28 cellular contexts compared by ENCODE assay signal in the genomic region with DNA sequence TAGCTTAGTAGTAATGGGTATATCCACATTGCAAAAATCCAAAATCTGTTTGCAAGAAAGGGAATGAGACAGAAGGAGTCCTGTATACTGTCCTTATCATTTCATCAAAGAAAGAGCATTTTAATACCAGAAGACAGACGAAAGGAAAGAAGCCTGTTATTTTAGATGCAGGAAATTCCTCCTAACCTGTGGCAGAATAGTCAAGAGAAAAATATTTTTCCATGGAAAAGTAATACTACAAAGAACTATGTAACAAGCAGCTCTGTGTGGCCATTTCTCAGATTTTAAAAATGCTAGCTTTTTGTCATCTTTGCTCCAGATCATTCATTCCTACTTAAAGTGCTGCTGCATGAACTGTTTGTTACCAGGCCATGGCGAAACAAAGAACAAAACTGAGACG.
"Had no signal": no experiment of that assay in that cellular context is flagged by ENCODE, and none has a peak within 500 bp of the region (broad histone marks: within the 10 kb centered on the region; RNA-seq: fewer than 3 reads in every experiment).

No MANE protein-coding gene starts in this region.

- FAIRE-seq: small intestine, urothelium cell line had no signal

- H3K27me3 ChIP-seq: neural progenitor cell, ovary, right lobe of liver, sigmoid colon, stomach, thyroid gland, tibial nerve, upper lobe of right lung had no signal

- H3K27ac ChIP-seq: neural progenitor cell, ovary, parathyroid adenoma, psoas muscle, right lobe of liver, thoracic aorta, thyroid gland, upper lobe of right lung had no signal

- H2AFZ ChIP-seq: neural progenitor cell, parathyroid adenoma had no signal

- H3K4me2 ChIP-seq: neural progenitor cell had no signal

- H3K4me3 Mint-ChIP-seq: naive B cell; naive thymus-derived CD8-positive, alpha-beta T cell; natural killer cell treated with Interleukin-12 subunit alpha and Interleukin-12 subunit beta and Interleukin-15 and Interleukin-18, amount 100 ng/mL, for 72 hours; neural progenitor cell; stimulated activated effector memory CD8-positive, alpha-beta T cell treated with anti-CD3 and anti-CD28 coated beads, Interleukin-12 subunit alpha, Interleukin-12 subunit beta, amount 100 ng/mL, for 72 hours; stimulated activated naive B cell treated with anti-CD40 and anti-IgM and Interleukin-4, amounts not matched to agents 10 μg/mL and 1 μg/mL and 100 μg/mL, for 72 hours; stimulated activated naive CD8-positive, alpha-beta T cell treated with anti-CD3 and anti-CD28 coated beads, Interleukin-15, Interleukin-2, amounts not matched to agents 100 ng/mL and 50 ng/mL, for 24 hours; type B pancreatic cell had no signal

- H3K9me3 Mint-ChIP-seq: naive B cell; naive thymus-derived CD8-positive, alpha-beta T cell; natural killer cell treated with Interleukin-12 subunit alpha and Interleukin-12 subunit beta and Interleukin-15 and Interleukin-18, amount 100 ng/mL, for 72 hours; neural progenitor cell; stimulated activated effector memory CD8-positive, alpha-beta T cell treated with anti-CD3 and anti-CD28 coated beads, Interleukin-12 subunit alpha, Interleukin-12 subunit beta, amount 100 ng/mL, for 72 hours; stimulated activated naive B cell treated with anti-CD40 and anti-IgM and Interleukin-4, amounts not matched to agents 10 μg/mL and 1 μg/mL and 100 μg/mL, for 72 hours; stimulated activated naive CD8-positive, alpha-beta T cell treated with anti-CD3 and anti-CD28 coated beads, Interleukin-15, Interleukin-2, amounts not matched to agents 100 ng/mL and 50 ng/mL, for 24 hours; type B pancreatic cell had no signal

- H3K4me1 ChIP-seq: parathyroid adenoma, psoas muscle, right lobe of liver, upper lobe of right lung had no signal

- H3K9me3 ChIP-seq: ovary, psoas muscle, right lobe of liver, sigmoid colon, stomach, thoracic aorta, thyroid gland, tibial nerve, upper lobe of right lung had no signal

- ATAC-seq: naive thymus-derived CD8-positive, alpha-beta T cell; natural killer cell treated with Interleukin-12 subunit alpha and Interleukin-12 subunit beta and Interleukin-15 and Interleukin-18, amount 100 ng/mL, for 72 hours; psoas muscle; stimulated activated effector memory CD8-positive, alpha-beta T cell treated with anti-CD3 and anti-CD28 coated beads, Interleukin-12 subunit alpha, Interleukin-12 subunit beta, amount 100 ng/mL, for 72 hours; stimulated activated naive B cell treated with anti-CD40 and anti-IgM and Interleukin-4, amounts not matched to agents 10 μg/mL and 1 μg/mL and 100 μg/mL, for 72 hours; upper lobe of right lung had no signal

- H3K4me3 ChIP-seq: neural progenitor cell, ovary, psoas muscle, right lobe of liver, sigmoid colon, stomach, thoracic aorta, thyroid gland, tibial nerve, upper lobe of right lung had no signal

- H3K9ac ChIP-seq: neural progenitor cell, parathyroid adenoma had no signal

- H3K27ac Mint-ChIP-seq: naive B cell; natural killer cell treated with Interleukin-12 subunit alpha and Interleukin-12 subunit beta and Interleukin-15 and Interleukin-18, amount 100 ng/mL, for 72 hours; neural progenitor cell; progenitor cell of endocrine pancreas; stimulated activated effector memory CD8-positive, alpha-beta T cell treated with anti-CD3 and anti-CD28 coated beads, Interleukin-12 subunit alpha, Interleukin-12 subunit beta, amount 100 ng/mL, for 72 hours; stimulated activated naive B cell treated with anti-CD40 and anti-IgM and Interleukin-4, amounts not matched to agents 10 μg/mL and 1 μg/mL and 100 μg/mL, for 72 hours; stimulated activated naive CD8-positive, alpha-beta T cell treated with anti-CD3 and anti-CD28 coated beads, Interleukin-15, Interleukin-2, amounts not matched to agents 100 ng/mL and 50 ng/mL, for 24 hours had no signal

- DNase-seq: naive B cell; naive thymus-derived CD8-positive, alpha-beta T cell; ovary; posterior cingulate gyrus; psoas muscle; right cardiac atrium; right lobe of liver; sigmoid colon; small intestine; stimulated activated CD4-positive, alpha-beta T cell treated with anti-CD3 and anti-CD28 coated beads, Interleukin-15, amount 100 ng/mL, for 24 hours; stimulated activated CD4-positive, alpha-beta T cell treated with anti-CD3 and anti-CD28 coated beads, Interleukin-2, amount 100 ng/mL, for 24 hours; stimulated activated CD4-positive, alpha-beta T cell treated with anti-CD3 and anti-CD28 coated beads, Interleukin-2, amount 100 ng/mL, for 48 hours; stimulated activated CD4-positive, alpha-beta T cell treated with anti-CD3 and anti-CD28 coated beads, Interleukin-4, amount 100 ng/mL, for 24 hours; stimulated activated naive B cell treated with anti-CD40 and anti-IgM and Interleukin-4, amounts not matched to agents 10 μg/mL and 1 μg/mL and 100 μg/mL, for 72 hours; stimulated activated naive CD4-positive, alpha-beta T cell treated with Interleukin-2 at 50 U/mL for 16 hours; stomach; thyroid gland; upper lobe of right lung had no signal

- H3K36me3 ChIP-seq: neural progenitor cell, ovary, right lobe of liver, thoracic aorta had no signal

- H3K27me3 Mint-ChIP-seq: naive B cell; naive thymus-derived CD8-positive, alpha-beta T cell; natural killer cell treated with Interleukin-12 subunit alpha and Interleukin-12 subunit beta and Interleukin-15 and Interleukin-18, amount 100 ng/mL, for 72 hours; progenitor cell of endocrine pancreas; stimulated activated naive B cell treated with anti-CD40 and anti-IgM and Interleukin-4, amounts not matched to agents 10 μg/mL and 1 μg/mL and 100 μg/mL, for 72 hours; stimulated activated naive CD8-positive, alpha-beta T cell treated with anti-CD3 and anti-CD28 coated beads, Interleukin-15, Interleukin-2, amounts not matched to agents 100 ng/mL and 50 ng/mL, for 24 hours; type B pancreatic cell had no signal
